11 cellular contexts compared by ENCODE assay signal in the genomic region with DNA sequence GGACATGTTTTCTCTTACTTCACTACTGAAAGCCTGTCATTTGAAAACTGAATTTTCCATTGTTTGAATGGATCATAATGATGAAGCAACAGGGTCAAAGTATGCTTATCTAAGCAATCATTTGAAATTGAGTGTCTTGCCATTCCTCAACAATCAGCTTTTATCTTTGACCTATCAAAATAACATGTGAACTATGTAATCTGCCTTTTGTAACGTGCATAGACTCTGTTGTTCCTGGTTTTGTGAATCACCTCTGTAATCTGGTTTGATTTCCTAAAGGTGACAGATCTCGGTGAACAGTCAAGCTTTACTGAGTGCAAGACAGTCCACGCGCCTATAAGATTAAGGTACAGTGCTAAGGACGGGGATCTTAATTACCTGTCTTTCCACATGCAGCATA. TPM values are rescaled to one million over a fixed set of nuclear protein-coding genes. Genes with fewer than 3 reads are reported as not detected.
DNase-seq lines count a peak whose midpoint lies in the region; ATAC-seq and TF ChIP-seq lines count a peak whose summit lies in the region.
"Had no signal": no experiment of that assay in that cellular context is flagged by ENCODE, and none has a peak within 500 bp of the region (broad histone marks: within the 10 kb centered on the region; RNA-seq: fewer than 3 reads in every experiment).

No MANE protein-coding gene starts in this region.

- H3K27ac ChIP-seq in heart right ventricle (peak overlapping the region in 9 of 10 donors; percentile 46 to 95 (median 91)), muscle layer of colon (ENCODE audit: low read depth, low read length) (no peak overlapping the region), uterus (peak overlapping the region; percentile 93 to 97)

- H3K9ac ChIP-seq in muscle layer of colon (ENCODE audit: low read length) = peak overlapping the region; percentile 58

- no peak overlapping the region for H3K27ac Mint-ChIP-seq in Calu3 (ENCODE audit: unreplicated experiment)
- H3K27ac Mint-ChIP-seq: activated T-cell treated with anti-CD3 and anti-CD28 coated beads, Interleukin-2, amount 50 U/mL, for 72 hours; effector memory CD8-positive, alpha-beta T cell; type B pancreatic cell had no signal

- TF ChIP-seq CTCF in heart right ventricle (IDR thresholded peaks at IDR 0.05) (no peak), uterus (IDR thresholded peaks at IDR 0.05) (no peak), Calu3 (IDR thresholded peaks at IDR 0.05; ENCODE audit: unreplicated experiment) (no peak)

- intact Hi-C loops in heart right ventricle (cut with DNase I) = loop anchor here in 9 of 10 donors (2.0 to 10.0 kb wide), 13 partner anchors 37 to 1385 kb away; no protein-coding TSS in a partner anchor
- intact Hi-C loops in left ventricle myocardium superior (cut with micrococcal nuclease) = loop anchor here (5.0 kb wide), 2 partner anchors 52 to 142 kb away; no protein-coding TSS in a partner anchor
- intact Hi-C loops in uterus (cut with DNase I; ENCODE audit: low total_unique reads) = no loop called here
- intact Hi-C loops in Calu3 (cut with micrococcal nuclease; ENCODE audit: unreplicated experiment) = loop anchor here (2.0 to 10.0 kb wide), 3 partner anchors 95 to 365 kb away; no protein-coding TSS in a partner anchor

- peaks cover 25% of the 10 kb centered on the region for H3K36me3 Mint-ChIP-seq in Calu3 (ENCODE audit: insufficient read depth, unreplicated experiment)
- H3K36me3 Mint-ChIP-seq: type B pancreatic cell had no signal

- H3K4me3 ChIP-seq in heart right ventricle = peak overlapping the region in 9 of 10 donors; percentile 54 to 83 (median 69)
- peak overlapping the region; percentile 22 to 49 for H3K4me3 ChIP-seq in muscle layer of colon (ENCODE audit: low read depth in 1 of 2, low read length in 2 of 2)
- peak overlapping the region; percentile 52 to 72 for H3K4me3 ChIP-seq in uterus

- no TSS peak for BruUV-seq in Calu3 (replicated peaks; lab: Mats Ljungman, UMichigan)

- DNase-seq in heart right ventricle (no peak), left ventricle myocardium superior (no peak), cerebellar cortex (ENCODE audit: low spot score) (peak; percentile 50), uterus (no peak), Calu3 (no peak)
- DNase-seq in effector CD8-positive, alpha-beta T cell (lab: John Stamatoyannopoulos, UW) = no peak
- DNase-seq: activated T-cell treated with anti-CD3 and anti-CD28 coated beads, Interleukin-2, amount 50 U/mL, for 72 hours; effector memory CD8-positive, alpha-beta T cell had no signal

- H3K27me3 Mint-ChIP-seq in Calu3 (ENCODE audit: unreplicated experiment) = no peaks in the 10 kb centered on the region

- ATAC-seq in heart right ventricle (no peak), left ventricle myocardium superior (no peak), GM19452 (IDR thresholded peaks at IDR 0.05; ENCODE audit: unreplicated experiment) (no peak)
- ATAC-seq: activated T-cell treated with anti-CD3 and anti-CD28 coated beads, Interleukin-2, amount 50 U/mL, for 72 hours; effector memory CD8-positive, alpha-beta T cell had no signal

- no peaks in the 10 kb centered on the region for H3K27me3 ChIP-seq in heart right ventricle
- no peaks in the 10 kb centered on the region for H3K27me3 ChIP-seq in muscle layer of colon (ENCODE audit: control insufficient read depth in 1 of 2, insufficient read depth in 2 of 2, low read length in 2 of 2)
- H3K27me3 ChIP-seq in uterus = no peaks in the 10 kb centered on the region

- WGBS in heart right ventricle, 2 donors = 14 to 18% methylated on average over 5 of the region's 5 CpGs

- H3K9me3 Mint-ChIP-seq in Calu3 (ENCODE audit: low read depth, unreplicated experiment) = no peaks in the 10 kb centered on the region
- H3K9me3 Mint-ChIP-seq: activated T-cell treated with anti-CD3 and anti-CD28 coated beads, Interleukin-2, amount 50 U/mL, for 72 hours; effector memory CD8-positive, alpha-beta T cell; type B pancreatic cell had no signal

- H3K4me1 Mint-ChIP-seq in Calu3 (ENCODE audit: low read depth, unreplicated experiment) = peaks cover 9% of the 10 kb centered on the region

- H3K9me3 ChIP-seq in heart right ventricle = no peaks in the 10 kb centered on the region
- H3K9me3 ChIP-seq in muscle layer of colon (ENCODE audit: low read length) = no peaks in the 10 kb centered on the region
- no peaks in the 10 kb centered on the region for H3K9me3 ChIP-seq in uterus

- no peak overlapping the region for H3K4me3 Mint-ChIP-seq in Calu3 (ENCODE audit: low read depth, unreplicated experiment)
- H3K4me3 Mint-ChIP-seq: activated T-cell treated with anti-CD3 and anti-CD28 coated beads, Interleukin-2, amount 50 U/mL, for 72 hours; effector memory CD8-positive, alpha-beta T cell; type B pancreatic cell had no signal

- H3K4me1 ChIP-seq in heart right ventricle (peaks cover 3 to 59% (median 43%) of the 10 kb centered on the region in 9 donors), muscle layer of colon (ENCODE audit: insufficient read depth, low read length) (peaks cover 37% of the 10 kb centered on the region), uterus (no peaks in the 10 kb centered on the region)

- TF ChIP-seq POLR2A in uterus (IDR thresholded peaks at IDR 0.05) = no peak

- CTCF ChIA-PET in Calu3 (lab: Charles Lee) = no interaction called here

- no peaks in the 10 kb centered on the region for H3K36me3 ChIP-seq in heart right ventricle
- H3K36me3 ChIP-seq in muscle layer of colon (ENCODE audit: insufficient read depth, low read length) = no peaks in the 10 kb centered on the region
- no peaks in the 10 kb centered on the region for H3K36me3 ChIP-seq in uterus

RNA-seq across cellular contexts. Expression of gene MEF2C, which starts 3.3 kb away (rescaled TPM):
- total RNA-seq in heart right ventricle (10 to 100 TPM; 38.8 to 88.7 (median 70.0) TPM), left ventricle myocardium superior (51.4 TPM), uterus (100 to 1,000 TPM in 1 of 4 donors, 10 to 100 TPM in 3; 30.3 to 134 (median 70.3) TPM), Calu3 (2022) (6.1 and 6.5 TPM in 2 replicates)
- polyA plus RNA-seq in heart right ventricle = 10 to 100 TPM; 11.2 to 25.6 TPM
